ENCODE assay signal across 8 cellular contexts in the genomic region with DNA sequence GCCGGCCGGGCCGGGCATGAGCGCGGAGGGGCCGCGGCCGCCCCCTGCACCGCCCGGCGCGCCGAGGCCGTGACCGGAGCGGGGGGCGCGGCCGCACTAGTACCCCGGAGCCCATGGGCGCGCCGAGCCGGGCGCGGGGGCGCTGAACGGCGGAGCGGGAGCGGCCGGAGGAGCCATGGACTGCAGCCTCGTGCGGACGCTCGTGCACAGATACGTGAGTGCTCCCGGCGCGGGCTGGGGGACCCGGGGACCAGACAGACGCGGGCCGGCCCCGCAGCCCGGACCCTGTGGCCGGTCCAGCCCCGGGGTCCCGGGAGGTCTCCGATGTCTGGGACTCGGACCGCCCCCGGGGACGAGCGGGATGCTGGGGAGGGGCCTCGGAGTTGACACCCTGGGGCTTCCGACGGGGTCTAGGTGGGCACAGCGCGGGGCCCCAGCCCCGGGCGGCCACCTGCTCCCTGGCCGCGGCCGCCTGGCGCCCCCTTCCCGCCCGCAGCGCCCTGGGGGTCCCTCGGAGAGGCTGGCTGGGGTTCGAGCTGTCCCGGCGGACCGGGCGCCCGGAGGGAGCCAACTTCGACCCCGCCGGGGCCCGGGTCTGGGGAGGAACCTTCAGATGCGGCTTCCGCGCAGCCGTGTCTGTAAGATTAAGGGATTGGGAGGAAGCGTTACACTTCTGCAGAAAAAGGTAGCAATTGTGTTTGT. TPM values are rescaled to one million over a fixed set of nuclear protein-coding genes. Genes with fewer than 3 reads are reported as not detected.
A peak's percentile ranks its signal among the peaks of the same experiment; 100 is the strongest.
DNase-seq lines count a peak whose midpoint lies in the region; ATAC-seq and TF ChIP-seq lines count a peak whose summit lies in the region.

No MANE protein-coding gene starts in this region.

- H3K4me3 ChIP-seq in H7 (ENCODE audit: insufficient read depth, low read depth, low read length) (peak overlapping the region; percentile 80), Karpas-422 (ENCODE audit: low read length) (peak overlapping the region; percentile 58)

- H3K4me1 ChIP-seq in Karpas-422 (ENCODE audit: low read length) (peaks cover 18% of the 10 kb centered on the region), foreskin keratinocyte (peaks cover 4% of the 10 kb centered on the region)

- H3K27me3 ChIP-seq in H7 (ENCODE audit: control insufficient read depth, insufficient read depth, low read length) = no peaks in the 10 kb centered on the region; the same call in none of the 2 replicates
- H3K27me3 ChIP-seq in Karpas-422 (ENCODE audit: low read length) = no peaks in the 10 kb centered on the region
- no peaks in the 10 kb centered on the region for H3K27me3 ChIP-seq in foreskin keratinocyte

- ATAC-seq in foreskin keratinocyte = peak; percentile 32
- ATAC-seq in omental fat pad (ENCODE audit: low FRiP score) = peak; percentile 15

- no peaks in the 10 kb centered on the region for H4K20me1 ChIP-seq in Karpas-422 (ENCODE audit: insufficient read depth, low read depth, low read length)

- H3K9me2 ChIP-seq in Karpas-422 (replicated peaks; ENCODE audit: insufficient read depth, low read length) = no peaks in the 10 kb centered on the region

- no peaks in the 10 kb centered on the region for H3K9me3 ChIP-seq in Karpas-422 (ENCODE audit: low read length)

- H3K9me3 Mint-ChIP-seq in activated T-helper 1 cell treated with anti-CD3 and anti-CD28 coated beads, Interleukin-12 subunit alpha, Interleukin-12 subunit beta, Interleukin-2, Interleukin-4 antibody, amounts not matched to agents 30 ng/mL and 10 ng/mL and 1 ng/mL, durations not matched to agents 14 hours and 24 hours and 36 hours = no peaks in the 10 kb centered on the region

- intact Hi-C loops in activated T-helper 1 cell treated with anti-CD3 and anti-CD28 coated beads, Interleukin-12 subunit alpha, Interleukin-12 subunit beta, Interleukin-2, Interleukin-4 antibody, amounts not matched to agents 30 ng/mL and 10 ng/mL and 1 ng/mL, durations not matched to agents 14 hours and 24 hours and 36 hours (cut with micrococcal nuclease) = loop anchor here (1.0 to 2.0 kb wide), 2 partner anchors 50 to 184 kb away; no protein-coding TSS in a partner anchor

- no peaks in the 10 kb centered on the region for H3K79me2 ChIP-seq in Karpas-422 (ENCODE audit: low read length)

- H3K4me3 Mint-ChIP-seq in activated T-helper 1 cell treated with anti-CD3 and anti-CD28 coated beads, Interleukin-12 subunit alpha, Interleukin-12 subunit beta, Interleukin-2, Interleukin-4 antibody, amounts not matched to agents 30 ng/mL and 10 ng/mL and 1 ng/mL, durations not matched to agents 14 hours and 24 hours and 36 hours = peak overlapping the region; percentile 82

- H3K27ac Mint-ChIP-seq in activated T-helper 1 cell treated with anti-CD3 and anti-CD28 coated beads, Interleukin-12 subunit alpha, Interleukin-12 subunit beta, Interleukin-2, Interleukin-4 antibody, amounts not matched to agents 30 ng/mL and 10 ng/mL and 1 ng/mL, durations not matched to agents 14 hours and 24 hours and 36 hours = peak overlapping the region; percentile 75

- peaks cover 3% of the 10 kb centered on the region for H3K36me3 Mint-ChIP-seq in activated T-helper 1 cell treated with anti-CD3 and anti-CD28 coated beads, Interleukin-12 subunit alpha, Interleukin-12 subunit beta, Interleukin-2, Interleukin-4 antibody, amounts not matched to agents 30 ng/mL and 10 ng/mL and 1 ng/mL, durations not matched to agents 14 hours and 24 hours and 36 hours (ENCODE audit: low read depth)

- H3K36me3 ChIP-seq in H7 (replicated peaks; ENCODE audit: control insufficient read depth, insufficient read depth, low read length) = 0 out of 2 replicates have a peak, but pooled peaks cover 1% of the 10 kb centered on the region
- no peaks in the 10 kb centered on the region for H3K36me3 ChIP-seq in Karpas-422 (ENCODE audit: insufficient read depth, low read length)

- peak overlapping the region; percentile 45; the same call in 1 of the 2 replicates for H3K9ac ChIP-seq in Karpas-422 (ENCODE audit: low read length)

- H3K4me1 Mint-ChIP-seq in activated T-helper 1 cell treated with anti-CD3 and anti-CD28 coated beads, Interleukin-12 subunit alpha, Interleukin-12 subunit beta, Interleukin-2, Interleukin-4 antibody, amounts not matched to agents 30 ng/mL and 10 ng/mL and 1 ng/mL, durations not matched to agents 14 hours and 24 hours and 36 hours (ENCODE audit: low read depth) = peaks cover 57% of the 10 kb centered on the region

- TF ChIP-seq CTCF in foreskin keratinocyte (conservative IDR thresholded peaks at IDR 0.05) (no peak), omental fat pad (IDR thresholded peaks at IDR 0.05) (no peak)

- H3K4me2 ChIP-seq in Karpas-422 (ENCODE audit: low read depth, low read length, poor library complexity, severe bottlenecking) = peak overlapping the region; percentile 71

- DNase-seq in NCI-H748 (lab: John Stamatoyannopoulos, UW; ENCODE audit: unreplicated experiment) (peak; percentile 82), NCI-H748 treated with DMSO at 0.1 percent for 48 hours (lab: John Stamatoyannopoulos, UW) (no peak), H7 (peak; percentile 90), Karpas-422 (no peak), foreskin keratinocyte (no peak), omental fat pad (ENCODE audit: low spot score) (no peak), OCI-M2 (lab: John Stamatoyannopoulos, UW; ENCODE audit: unreplicated experiment) (no peak)
- DNase-seq in activated T-helper 1 cell treated with anti-CD3 and anti-CD28 coated beads, Interleukin-12 subunit alpha, Interleukin-12 subunit beta, Interleukin-2, Interleukin-4 antibody, amounts not matched to agents 30 ng/mL and 10 ng/mL and 1 ng/mL, durations not matched to agents 14 hours and 24 hours and 36 hours (ENCODE audit: low spot score) = peak; percentile 14

- no peak overlapping the region for H3K27ac ChIP-seq in Karpas-422 (ENCODE audit: low read length)
- H3K27ac ChIP-seq in foreskin keratinocyte = peak overlapping the region; percentile 37

- no peaks in the 10 kb centered on the region for H3K27me3 Mint-ChIP-seq in activated T-helper 1 cell treated with anti-CD3 and anti-CD28 coated beads, Interleukin-12 subunit alpha, Interleukin-12 subunit beta, Interleukin-2, Interleukin-4 antibody, amounts not matched to agents 30 ng/mL and 10 ng/mL and 1 ng/mL, durations not matched to agents 14 hours and 24 hours and 36 hours (ENCODE audit: insufficient read depth)

- no peak overlapping the region for H2AFZ ChIP-seq in Karpas-422 (ENCODE audit: low read length)

RNA-seq across cellular contexts. Expression of a gene that starts 0.6 kb away (rescaled TPM):
- total RNA-seq in H7 (2014; rRNA removed; shearing (Covaris generic)) = 9.9 and 14.7 TPM in 2 replicates
- 0.11 and 0.83 TPM in 2 replicates for total RNA-seq in Karpas-422 (2014; rRNA removed; shearing (Covaris generic); ENCODE audit: low replicate concordance)
- total RNA-seq in activated T-helper 1 cell treated with anti-CD3 and anti-CD28 coated beads, Interleukin-12 subunit alpha, Interleukin-12 subunit beta, Interleukin-2, Interleukin-4 antibody, amounts not matched to agents 30 ng/mL and 10 ng/mL and 1 ng/mL, durations not matched to agents 14 hours and 24 hours and 36 hours = 90.4 and 97.8 TPM in 2 replicates
- total RNA-seq in foreskin keratinocyte (11.7 and 13.4 TPM in 2 replicates), omental fat pad (10 to 100 TPM; 32.8 to 61.4 (median 45.7) TPM)
- polyA plus RNA-seq in foreskin keratinocyte = 2.5 and 2.6 TPM in 2 replicates

Comparison
In these comparisons a context has a peak if more than half of its experiments do, and no peak if none do; other contexts are left out.
1. DNase-seq: peak in NCI-H748 (single experiment), H7 (single experiment) and activated T-helper 1 cell treated with anti-CD3 and anti-CD28 coated beads, Interleukin-12 subunit alpha, Interleukin-12 subunit beta, Interleukin-2, Interleukin-4 antibody, amounts not matched to agents 30 ng/mL and 10 ng/mL and 1 ng/mL, durations not matched to agents 14 hours and 24 hours and 36 hours (single experiment); none in NCI-H748 treated with DMSO at 0.1 percent for 48 hours (single experiment), Karpas-422 (single experiment), foreskin keratinocyte (0 of 2), omental fat pad (single experiment) and OCI-M2 (single experiment).